28 cellular contexts compared by ENCODE assay signal in genomic region chr2:6812857-6813530, GRCh38. TPM values are rescaled to one million over a fixed set of nuclear protein-coding genes. Genes with fewer than 3 reads are reported as not detected.
DNase-seq lines count a peak whose midpoint lies in the region; ATAC-seq and TF ChIP-seq lines count a peak whose summit lies in the region.
"Had no signal": no experiment of that assay in that cellular context is flagged by ENCODE, and none has a peak within 500 bp of the region (broad histone marks: within the 10 kb centered on the region; RNA-seq: fewer than 3 reads in every experiment).

No MANE protein-coding gene starts in this region.

- H2BK120ac ChIP-seq in neuronal stem cell (ENCODE audit: low read depth, low read length) = no peak overlapping the region

- WGBS in neuronal stem cell (ENCODE audit: extremely low coverage in 2 of 2, insufficient read length in 2 of 2, insufficient replicate concordance in 1 of 2), 2 donors = no CpG with 5 or more reads among the region's 12 CpGs

- DNase-seq in GM23338 (ENCODE audit: low spot score) (peak; percentile 43), NCI-H146 treated with DMSO at 0.1 percent for 48 hours (lab: John Stamatoyannopoulos, UW; ENCODE audit: unreplicated experiment) (peak; percentile 2), cerebellar cortex (ENCODE audit: low spot score) (peak; percentile 67), neuronal stem cell (ENCODE audit: low spot score) (no peak), HuH-7 (ENCODE audit: low spot score) (no peak), left colon (no peak)
- DNase-seq: activated CD4-positive, alpha-beta T cell treated with anti-CD3 and anti-CD28 coated beads for 36 hours; activated CD8-positive, alpha-beta T cell treated with anti-CD3 and anti-CD28 coated beads, Interleukin-2, amount 10 ng/mL, durations not matched to agents 7 days and 5 days; activated naive CD4-positive, alpha-beta T cell treated with anti-CD3 and anti-CD28 coated beads, Interleukin-2, amount 50 U/mL, for 16 hours; amniotic stem cell; DMS79; gastrocnemius medialis; HCEC 1CT; mucosa of descending colon; NCI-H1694; NCI-H2171; NCI-H510A; SIG-M5; SW 1271 had no signal

- H3K9me3 Mint-ChIP-seq in GM23338 = peaks cover 41% of the 10 kb centered on the region
- H3K9me3 Mint-ChIP-seq: stimulated activated effector memory CD8-positive, alpha-beta T cell treated with anti-CD3 and anti-CD28 coated beads, Interleukin-12 subunit alpha, Interleukin-12 subunit beta, amount 100 ng/mL, for 72 hours had no signal

- H3K4me1 ChIP-seq in GM23338 (ENCODE audit: insufficient read depth) (peaks cover 7% of the 10 kb centered on the region; the same call in 1 of the 2 replicates), neuronal stem cell (ENCODE audit: control insufficient read depth in 2 of 2, insufficient read depth in 1 of 2, low read depth in 1 of 2, low read length in 2 of 2) (peaks cover 2 to 3% of the 10 kb centered on the region in 2 donors)
- H3K4me1 ChIP-seq: gastrocnemius medialis, tibial nerve had no signal

- H3K27ac ChIP-seq in GM23338 (ENCODE audit: low read depth) (no peak overlapping the region), neuronal stem cell (replicated peaks; ENCODE audit: low read length) (no peak overlapping the region)
- H3K27ac ChIP-seq: gastrocnemius medialis, hepatocyte, tibial nerve had no signal

- no peak overlapping the region for H3K4me3 Mint-ChIP-seq in GM23338
- H3K4me3 Mint-ChIP-seq: activated CD4-positive, alpha-beta T cell treated with anti-CD3 and anti-CD28 coated beads for 36 hours; activated CD8-positive, alpha-beta T cell treated with anti-CD3 and anti-CD28 coated beads, Interleukin-2, amount 10 ng/mL, durations not matched to agents 7 days and 5 days; brain; CD14-positive monocyte; nephron; stimulated activated effector memory CD8-positive, alpha-beta T cell treated with anti-CD3 and anti-CD28 coated beads, Interleukin-12 subunit alpha, Interleukin-12 subunit beta, amount 100 ng/mL, for 72 hours had no signal

- H3K36me3 Mint-ChIP-seq in GM23338 (ENCODE audit: low read depth) = peaks cover 5% of the 10 kb centered on the region; the same call in 1 of the 3 replicates
- H3K36me3 Mint-ChIP-seq: brain; CD14-positive monocyte; stimulated activated effector memory CD8-positive, alpha-beta T cell treated with anti-CD3 and anti-CD28 coated beads, Interleukin-12 subunit alpha, Interleukin-12 subunit beta, amount 100 ng/mL, for 72 hours had no signal

- no peak overlapping the region for H2BK12ac ChIP-seq in neuronal stem cell (ENCODE audit: low read length)

- H3K4ac ChIP-seq in neuronal stem cell (ENCODE audit: low read length) = no peak overlapping the region

- peak overlapping the region; percentile 41 for H3K18ac ChIP-seq in neuronal stem cell (ENCODE audit: low read length)

- peak; percentile 67; the same call in 2 of the 3 replicates for ATAC-seq in GM23338
- no peak for ATAC-seq in left colon
- no peak for ATAC-seq in GM21360 (IDR thresholded peaks at IDR 0.05; ENCODE audit: unreplicated experiment)
- ATAC-seq: activated CD4-positive, alpha-beta T cell treated with anti-CD3 and anti-CD28 coated beads for 36 hours; activated CD8-positive, alpha-beta T cell treated with anti-CD3 and anti-CD28 coated beads, Interleukin-2, amount 10 ng/mL, durations not matched to agents 7 days and 5 days; gastrocnemius medialis; mucosa of descending colon; Panc1; stimulated activated effector memory CD8-positive, alpha-beta T cell treated with anti-CD3 and anti-CD28 coated beads, Interleukin-12 subunit alpha, Interleukin-12 subunit beta, amount 100 ng/mL, for 72 hours had no signal

- H3K4me3 ChIP-seq in GM23338 = no peak overlapping the region
- H3K4me3 ChIP-seq in neuronal stem cell (ENCODE audit: low read length in 2 of 2) = no peak overlapping the region
- H3K4me3 ChIP-seq: gastrocnemius medialis, hepatocyte, mucosa of descending colon, tibial nerve had no signal

- no peak overlapping the region for H2BK15ac ChIP-seq in neuronal stem cell (ENCODE audit: low read length)

- H4K8ac ChIP-seq in neuronal stem cell (ENCODE audit: low read depth, low read length) = no peak overlapping the region

- H4K20me1 ChIP-seq in GM23338 (replicated peaks; ENCODE audit: insufficient read depth) = no peaks in the 10 kb centered on the region

- peaks cover 3% of the 10 kb centered on the region; the same call in 1 of the 2 replicates for H3K9me2 ChIP-seq in GM23338 (ENCODE audit: insufficient read depth)

- H3K27me3 ChIP-seq in GM23338 (ENCODE audit: insufficient read depth) (0 out of 2 replicates have a peak, but pooled peaks cover 6% of the 10 kb centered on the region), neuronal stem cell (ENCODE audit: control insufficient read depth in 3 of 3, insufficient read depth in 3 of 3, low read depth in 1 of 3, low read length in 3 of 3) (peaks cover 0 to 4% (median 0%) of the 10 kb centered on the region in 3 experiments)
- H3K27me3 ChIP-seq: hepatocyte, tibial nerve had no signal

- no peaks in the 10 kb centered on the region for H3F3A ChIP-seq in GM23338 (replicated peaks; ENCODE audit: low read depth)

- peaks cover 3% of the 10 kb centered on the region; the same call in 2 of the 3 replicates for H3K4me1 Mint-ChIP-seq in GM23338
- H3K4me1 Mint-ChIP-seq: activated CD4-positive, alpha-beta T cell treated with anti-CD3 and anti-CD28 coated beads for 36 hours; CD14-positive monocyte; nephron; stimulated activated effector memory CD8-positive, alpha-beta T cell treated with anti-CD3 and anti-CD28 coated beads, Interleukin-12 subunit alpha, Interleukin-12 subunit beta, amount 100 ng/mL, for 72 hours had no signal

- no peak overlapping the region for H2BK5ac ChIP-seq in neuronal stem cell (ENCODE audit: low read length)

- H3K23ac ChIP-seq in neuronal stem cell (ENCODE audit: low read depth, low read length, poor library complexity) = no peak overlapping the region

- no peak overlapping the region for H2AK5ac ChIP-seq in neuronal stem cell (ENCODE audit: low read depth, low read length)

- H3K14ac ChIP-seq in neuronal stem cell (ENCODE audit: low read length) = no peak overlapping the region

- peaks cover 7% of the 10 kb centered on the region for H3K27me3 Mint-ChIP-seq in GM23338 (ENCODE audit: insufficient read depth, low read depth, poor library complexity)

- no peaks in the 10 kb centered on the region for H3K79me2 ChIP-seq in GM23338 (replicated peaks; ENCODE audit: insufficient read depth)
- H3K79me2 ChIP-seq: hepatocyte had no signal

- no peak for TF ChIP-seq CTCF in GM23338 (conservative IDR thresholded peaks at IDR 0.05; ENCODE audit: low read depth in 2 of 2)

- H3K9ac ChIP-seq in neuronal stem cell (ENCODE audit: low read depth, low read length, poor library complexity) = no peak overlapping the region

- no peak overlapping the region for H4K91ac ChIP-seq in neuronal stem cell (ENCODE audit: low read depth, low read length, poor library complexity)

- intact Hi-C loops in left colon (cut with DNase I, micrococcal nuclease) = no loop called here

- no peaks in the 10 kb centered on the region for H3K36me3 ChIP-seq in GM23338 (ENCODE audit: insufficient read depth)
- H3K36me3 ChIP-seq in neuronal stem cell (replicated peaks in 1 of 2; ENCODE audit: control insufficient read depth in 2 of 2, insufficient read depth in 2 of 2, low read length in 2 of 2) = no peaks in the 10 kb centered on the region
- H3K36me3 ChIP-seq: gastrocnemius medialis, tibial nerve had no signal

- H3K27ac Mint-ChIP-seq in GM23338 = no peak overlapping the region
- H3K27ac Mint-ChIP-seq: activated CD4-positive, alpha-beta T cell treated with anti-CD3 and anti-CD28 coated beads for 36 hours; activated CD8-positive, alpha-beta T cell treated with anti-CD3 and anti-CD28 coated beads, Interleukin-2, amount 10 ng/mL, durations not matched to agents 7 days and 5 days; activated T-helper 2 cell treated with anti-CD3 and anti-CD28 coated beads, Interferon-gamma antibody, Interleukin-2, Interleukin-4, amounts not matched to agents 10 μg/mL and 5 μg/mL and 100 μg/mL, durations not matched to agents 14 hours and 24 hours and 36 hours; brain; CD14-positive monocyte; nephron; stimulated activated effector memory CD8-positive, alpha-beta T cell treated with anti-CD3 and anti-CD28 coated beads, Interleukin-12 subunit alpha, Interleukin-12 subunit beta, amount 100 ng/mL, for 72 hours had no signal

- no peaks in the 10 kb centered on the region for H3K9me3 ChIP-seq in neuronal stem cell (replicated peaks in 1 of 2; ENCODE audit: control insufficient read depth in 2 of 2, insufficient read depth in 1 of 2, low read depth in 1 of 2, low read length in 2 of 2)
- H3K9me3 ChIP-seq: gastrocnemius medialis, tibial nerve had no signal

- H3K4me2 ChIP-seq in GM23338 = no peak overlapping the region
- no peak overlapping the region for H3K4me2 ChIP-seq in neuronal stem cell (ENCODE audit: insufficient read depth, low read length, poor library complexity, severe bottlenecking)
- H3K4me2 ChIP-seq: hepatocyte had no signal

- H3K79me1 ChIP-seq in neuronal stem cell (ENCODE audit: low read depth, low read length) = no peaks in the 10 kb centered on the region

- H2AFZ ChIP-seq in GM23338 = no peak overlapping the region
- peak overlapping the region; percentile 16 for H2AFZ ChIP-seq in neuronal stem cell (ENCODE audit: low read length)
- H2AFZ ChIP-seq: hepatocyte had no signal

TF ChIP-seq in GM23338, 12 proteins besides CTCF, POLR2A, EP300 and RAD21 (continues in another document):
- TF ChIP-seq CREB1 (CRISPR knock-in tag; IDR thresholded peaks at IDR 0.05; ENCODE audit: low read depth) (no peak), ETS1 (IDR thresholded peaks at IDR 0.05) (no peak), JUNB (IDR thresholded peaks at IDR 0.05; ENCODE audit: unreplicated experiment) (no peak), EZH2phosphoT487 (IDR thresholded peaks at IDR 0.05; ENCODE audit: unreplicated experiment) (no peak)

RNA-seq across cellular contexts. Expression of gene CMPK2, which starts 52.7 kb away (rescaled TPM):
- total RNA-seq in GM23338 (2014; rRNA removed; shearing (Covaris generic)) = 0.12 and 0.56 TPM in 2 replicates
- 0.13 and 0.35 TPM in 2 replicates for polyA plus RNA-seq in GM23338 (2016; fragmentation: Nextera tagmentation; extraction: Ambion mirVana)
- polyA plus RNA-seq in neuronal stem cell (2013, experiment 1 of 2) = 0.21 TPM
- polyA plus RNA-seq in neuronal stem cell (2013, experiment 2 of 2) = 0.19 TPM
- total RNA-seq in left colon = 10 to 100 TPM in 1 of 2 donors, 1 to 10 TPM in 1; 4.6 to 12.0 TPM

Comparison
In these comparisons a context has a peak if more than half of its experiments do, and no peak if none do; other contexts are left out.
1. DNase-seq: peak in GM23338 (single experiment), NCI-H146 treated with DMSO at 0.1 percent for 48 hours (single experiment) and cerebellar cortex (single experiment); none in neuronal stem cell (single experiment), HuH-7 (single experiment) and left colon (0 of 2).